ENCODE assay signal across 8 cellular contexts in genomic region chr14:22980672-22981089, GRCh38. TPM values are rescaled to one million over a fixed set of nuclear protein-coding genes. Genes with fewer than 3 reads are reported as not detected.
DNase-seq lines count a peak whose midpoint lies in the region; ATAC-seq and TF ChIP-seq lines count a peak whose summit lies in the region.

No MANE protein-coding gene starts in this region.

- H3K4me1 Mint-ChIP-seq in glutamatergic neuron (ENCODE audit: low read depth, unreplicated experiment), result peaks cover 18% of the 10 kb centered on the region

- peaks cover 2% of the 10 kb centered on the region for H3K9me3 Mint-ChIP-seq in glutamatergic neuron (ENCODE audit: unreplicated experiment)

- H3K4me3 Mint-ChIP-seq in glutamatergic neuron (ENCODE audit: unreplicated experiment), result no peak overlapping the region

- no peak overlapping the region for H3K27ac ChIP-seq in iPS-20b (ENCODE audit: low read length)

- H3K9ac ChIP-seq in adipocyte (ENCODE audit: low read length) (peak overlapping the region; percentile 87), iPS-20b (ENCODE audit: low read depth, low read length) (peak overlapping the region; percentile 86)

- DNase-seq in AG08395 (ENCODE audit: low spot score), result peak; percentile 84
- no peak for DNase-seq in LNCaP clone FGC (ENCODE audit: low read depth)
- DNase-seq in adipocyte (ENCODE audit: low read depth), result peak; percentile 72
- peak; percentile 37 to 50 for DNase-seq in stimulated activated CD4-positive, alpha-beta T cell treated with anti-CD3 and anti-CD28 coated beads, Interleukin-2, amount 100 ng/mL, for 24 hours
- DNase-seq in glutamatergic neuron, result no peak
- DNase-seq in NCI-H1417 (lab: John Stamatoyannopoulos, UW), result no peak

- H3K4me3 ChIP-seq in LNCaP clone FGC (ENCODE audit: low read depth, low read length), result peak overlapping the region; percentile 88
- peak overlapping the region; percentile 84 for H3K4me3 ChIP-seq in adipocyte (ENCODE audit: low read length)
- peak overlapping the region; percentile 86 for H3K4me3 ChIP-seq in iPS-20b (ENCODE audit: low read length)

- H3K27me3 ChIP-seq in adipocyte (replicated peaks; ENCODE audit: control insufficient read depth, insufficient read depth, low read length), result no peaks in the 10 kb centered on the region
- H3K27me3 ChIP-seq in iPS-20b (ENCODE audit: insufficient read depth, low read length), result peaks cover 26% of the 10 kb centered on the region

- no peaks in the 10 kb centered on the region for H3K36me3 ChIP-seq in adipocyte (ENCODE audit: control insufficient read depth, insufficient read depth, low read length, severe bottlenecking)
- H3K36me3 ChIP-seq in iPS-20b (ENCODE audit: insufficient read depth, low read depth, low read length), result peaks cover 27% of the 10 kb centered on the region

- H3K27me3 Mint-ChIP-seq in glutamatergic neuron (ENCODE audit: unreplicated experiment), result peaks cover 12% of the 10 kb centered on the region

- H3K36me3 Mint-ChIP-seq in glutamatergic neuron (ENCODE audit: unreplicated experiment), result no peaks in the 10 kb centered on the region

- ATAC-seq in HG02623 (IDR thresholded peaks at IDR 0.05; ENCODE audit: unreplicated experiment), result no peak

- TF ChIP-seq CTCF in LNCaP clone FGC (IDR thresholded peaks at IDR 0.05; ENCODE audit: control insufficient read depth, extremely low read depth, insufficient read depth) (no peak), glutamatergic neuron (IDR thresholded peaks at IDR 0.05; ENCODE audit: partially characterized antibody, unreplicated experiment) (no peak)

- no peak overlapping the region for H3K27ac Mint-ChIP-seq in glutamatergic neuron (ENCODE audit: unreplicated experiment)

- H3K9me3 ChIP-seq in adipocyte (ENCODE audit: control insufficient read depth, low read length), result no peaks in the 10 kb centered on the region
- no peaks in the 10 kb centered on the region for H3K9me3 ChIP-seq in iPS-20b (ENCODE audit: insufficient read depth, low read depth, low read length)

- H3K4me1 ChIP-seq in adipocyte (ENCODE audit: control insufficient read depth, insufficient read depth, low read length), result peaks cover 39% of the 10 kb centered on the region
- H3K4me1 ChIP-seq in iPS-20b (ENCODE audit: insufficient read depth, low read length), result peaks cover 39% of the 10 kb centered on the region

RNA-seq across cellular contexts. Expression of gene AJUBA, which starts 1.7 kb away (rescaled TPM):
- total RNA-seq in glutamatergic neuron (ENCODE audit: unreplicated experiment), result 0.34 TPM

RNA-seq across cellular contexts. Expression of gene HAUS4, which starts 23.8 kb away (rescaled TPM):
- total RNA-seq in glutamatergic neuron (ENCODE audit: unreplicated experiment), result 9.7 TPM

RNA-seq across cellular contexts. Expression of gene C14orf93, which starts 29.3 kb away (rescaled TPM):
- total RNA-seq in glutamatergic neuron (ENCODE audit: unreplicated experiment), result 12.1 TPM

RNA-seq across cellular contexts. Expression of gene PRMT5, which starts 51.5 kb away (rescaled TPM):
- total RNA-seq in glutamatergic neuron (ENCODE audit: unreplicated experiment), result 54.6 TPM

RNA-seq across cellular contexts. Expression of gene PSMB5, which starts 54.0 kb away (rescaled TPM):
- 289 TPM for total RNA-seq in glutamatergic neuron (ENCODE audit: unreplicated experiment)

Comparison
In these comparisons a context has a peak if more than half of its experiments do, and no peak if none do; other contexts are left out.
1. DNase-seq: peak in AG08395 (single experiment), adipocyte (single experiment) and stimulated activated CD4-positive, alpha-beta T cell treated with anti-CD3 and anti-CD28 coated beads, Interleukin-2, amount 100 ng/mL, for 24 hours (2 of 2); none in LNCaP clone FGC (single experiment), glutamatergic neuron (single experiment) and NCI-H1417 (0 of 3).
2. Peak in every context shown above with its lines, with median percentiles within 50 percentile points of each other: H3K4me3 ChIP-seq.